ENCODE assay signal across 8 cellular contexts in the genomic region with DNA sequence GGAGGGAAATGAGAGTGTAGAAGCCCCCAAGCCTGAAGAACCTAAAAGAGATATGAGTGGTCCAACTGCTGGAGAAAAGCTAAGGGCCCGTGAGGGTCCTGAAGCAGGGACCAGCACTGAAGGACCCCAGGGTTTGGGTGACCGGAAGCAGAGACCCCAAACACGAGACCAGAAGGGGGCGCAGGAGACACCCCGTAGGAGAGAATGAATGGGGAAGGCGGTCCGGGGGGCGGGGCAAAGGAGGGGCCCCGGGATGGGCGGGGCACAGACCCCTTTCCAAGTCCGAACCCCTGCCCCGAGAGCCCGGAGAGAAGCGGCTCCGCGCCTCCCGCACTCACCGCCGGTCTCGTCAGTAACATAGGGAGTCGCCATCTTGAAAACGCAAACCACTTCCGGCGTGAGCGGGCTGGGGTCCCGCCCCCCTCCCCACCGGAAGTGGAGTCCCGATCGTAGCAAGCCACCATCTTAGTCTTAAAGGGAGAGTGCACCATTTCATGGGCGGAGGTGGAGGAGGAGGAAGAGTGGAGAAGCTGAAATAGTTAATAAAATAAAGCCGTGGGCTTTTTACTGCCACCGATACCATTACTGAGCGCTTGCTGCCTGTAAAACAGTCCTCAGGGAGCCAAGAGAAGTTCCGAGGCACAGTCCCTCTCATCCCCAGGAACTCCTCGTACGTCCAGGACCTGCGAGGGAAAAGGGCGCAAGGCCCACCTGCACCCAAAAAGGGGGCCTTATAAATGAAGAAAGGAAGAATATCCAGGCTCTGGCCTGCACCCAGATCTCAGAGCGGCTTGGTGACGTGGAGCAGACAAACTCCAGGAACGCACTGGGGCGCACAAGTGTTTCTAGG. TPM values are rescaled to one million over a fixed set of nuclear protein-coding genes. Genes with fewer than 3 reads are reported as not detected.
DNase-seq lines count a peak whose midpoint lies in the region; ATAC-seq and TF ChIP-seq lines count a peak whose summit lies in the region.

No MANE protein-coding gene starts in this region.

- H3K4me3 ChIP-seq in GM12875 (ENCODE audit: low read depth, low read length) (peak overlapping the region; percentile 69), prostate gland (peak overlapping the region; percentile 73 to 93), urinary bladder (ENCODE audit: low read depth, low read length) (peak overlapping the region; percentile 70)

- H3K4me1 ChIP-seq in prostate gland (replicated peaks) (peaks cover 2% of the 10 kb centered on the region), urinary bladder (ENCODE audit: insufficient read depth) (no peaks in the 10 kb centered on the region)

- POLR2A ChIA-PET in T-cell (lab: Charles Lee): interaction anchor here (0.6 to 1.5 kb wide), 6 partner anchors 13 to 1642 kb away, joined by 3 to 9 read pairs (median 4); partner anchors contain the start of gene RAB5B (in 1 of the 2)

- TF ChIP-seq CTCF in GM12875 (IDR thresholded peaks at IDR 0.05; ENCODE audit: borderline replicate concordance, insufficient read depth, low read depth, low read length): peak; percentile 82
- TF ChIP-seq CTCF in prostate gland (IDR thresholded peaks at IDR 0.05): peak; percentile 67 to 80 (median 72)

- peak overlapping the region; percentile 96 to 100 (median 97) for H3K4me3 Mint-ChIP-seq in T-cell

- no peaks in the 10 kb centered on the region for H3K9me3 Mint-ChIP-seq in T-cell

- H3K36me3 ChIP-seq in prostate gland: no peaks in the 10 kb centered on the region
- no peaks in the 10 kb centered on the region for H3K36me3 ChIP-seq in urinary bladder (ENCODE audit: insufficient read depth)

- H3K27ac ChIP-seq in prostate gland: peak overlapping the region; percentile 94 to 97
- peak overlapping the region; percentile 96 for H3K27ac ChIP-seq in urinary bladder (ENCODE audit: low read depth)

- no peaks in the 10 kb centered on the region for H3K27me3 ChIP-seq in prostate gland (replicated peaks; ENCODE audit: insufficient read depth)

- CTCF ChIA-PET in T-cell (lab: Charles Lee): interaction anchor here (0.6 to 3.5 kb wide), 15 partner anchors 8 to 222 kb away, joined by 3 to 15 read pairs (median 5); partner anchors contain the start of genes DNAJC14 (in 2 of the 2), BLOC1S1 (in 1 of the 2), ORMDL2 (in 1 of the 2) and RAB5B (in 1 of the 2)

- peak; percentile 48 for ATAC-seq in HG02840 (IDR thresholded peaks at IDR 0.05; ENCODE audit: low FRiP score, unreplicated experiment)
- peak; percentile 36 to 53 (median 42) for ATAC-seq in T-cell (replicated peaks in 1 of 4)
- ATAC-seq in left ventricle myocardium superior: peak; percentile 89

- H3K9me3 ChIP-seq in prostate gland: no peaks in the 10 kb centered on the region

- TF ChIP-seq POLR2A in prostate gland (IDR thresholded peaks at IDR 0.05): peak; percentile 66

- under 1% methylated on average over 42 of the region's 42 CpGs for WGBS in prostate gland
- under 1% methylated on average over 42 of the region's 42 CpGs for WGBS in urinary bladder

- peaks cover 12% of the 10 kb centered on the region for H3K36me3 Mint-ChIP-seq in T-cell

- DNase-seq in NCI-H146 (lab: John Stamatoyannopoulos, UW) (peak; percentile 94), T-cell (peak; percentile 72 to 93 (median 86)), amniotic epithelial cell (ENCODE audit: low read depth) (peak; percentile 91), left ventricle myocardium superior (peak; percentile 92), prostate gland (ENCODE audit: low spot score) (peak; percentile 85)

- intact Hi-C loops in left ventricle myocardium superior (cut with micrococcal nuclease): loop anchor here (10.0 kb wide), 1 partner anchor 102 kb away; the partner anchor contains the start of gene DNAJC14
- intact Hi-C loops in prostate gland (cut with DNase I): loop anchor here (2.0 to 5.0 kb wide), 3 partner anchors 96 to 200 kb away; partner anchors contain the start of genes CD63, ORMDL2 and SARNP

- peak overlapping the region; percentile 96 to 99 for H3K27ac Mint-ChIP-seq in T-cell

- H3K4me1 Mint-ChIP-seq in T-cell: peaks cover 56 to 76% (median 61%) of the 10 kb centered on the region in 3 donors

- no peaks in the 10 kb centered on the region for H3K27me3 Mint-ChIP-seq in T-cell

RNA-seq across cellular contexts. Expression of gene PYM1, which starts 0.7 kb away (rescaled TPM):
- 10 to 100 TPM; 21.7 to 40.9 (median 30.7) TPM for total RNA-seq in T-cell
- 16.2 TPM for total RNA-seq in left ventricle myocardium superior
- 10 to 100 TPM; 89.0 to 94.5 TPM for total RNA-seq in prostate gland
- total RNA-seq in urinary bladder: 20.1 TPM
- polyA plus RNA-seq in urinary bladder: 31.1 TPM

RNA-seq across cellular contexts. Expression of gene DGKA, which starts 4.0 kb away (rescaled TPM):
- 1,000 to 10,000 TPM in 4 of 5 donors, 100 to 1,000 TPM in 1; 896 to 1,314 (median 1,231) TPM for total RNA-seq in T-cell
- 6.9 TPM for total RNA-seq in left ventricle myocardium superior
- total RNA-seq in prostate gland: 100 to 1,000 TPM in 1 of 2 donors, 10 to 100 TPM in 1; 74.9 to 161 TPM
- 33.6 TPM for total RNA-seq in urinary bladder
- polyA plus RNA-seq in urinary bladder: 31.7 TPM

RNA-seq across cellular contexts. Expression of gene PMEL, which starts 38.9 kb away (rescaled TPM):
- total RNA-seq in T-cell: under 1 TPM in 1 of 5 donors, not detected in 4; 0.20 TPM
- total RNA-seq in left ventricle myocardium superior: 0.57 TPM
- 1 to 10 TPM in 1 of 2 donors, under 1 TPM in 1; 0.18 to 8.6 TPM for total RNA-seq in prostate gland
- 1.5 TPM for total RNA-seq in urinary bladder
- polyA plus RNA-seq in urinary bladder: 0.89 TPM

RNA-seq across cellular contexts. Expression of gene CDK2, which starts 39.7 kb away (rescaled TPM):
- total RNA-seq in T-cell (10 to 100 TPM; 17.8 to 32.3 (median 23.3) TPM), left ventricle myocardium superior (8.4 TPM), prostate gland (10 to 100 TPM; 24.3 to 28.2 TPM), urinary bladder (32.3 TPM)
- 33.6 TPM for polyA plus RNA-seq in urinary bladder

RNA-seq across cellular contexts. Expression of gene RAB5B, which starts 46.9 kb away (rescaled TPM):
- 10 to 100 TPM; 58.6 to 99.8 (median 85.7) TPM for total RNA-seq in T-cell
- 128 TPM for total RNA-seq in left ventricle myocardium superior
- 100 to 1,000 TPM in 1 of 2 donors, 10 to 100 TPM in 1; 82.5 to 191 TPM for total RNA-seq in prostate gland
- 57.5 TPM for total RNA-seq in urinary bladder
- polyA plus RNA-seq in urinary bladder: 114 TPM

Comparison
In these comparisons a context has a peak if more than half of its experiments do, and no peak if none do; other contexts are left out.
1. Peak in every context shown above with its lines: DNase-seq, ATAC-seq, H3K4me3 ChIP-seq and H3K27ac ChIP-seq.
2. RNA of gene DGKA, which starts 4.0 kb away (total RNA-seq): 896 to 1,314 TPM in T-cell; 74.9 to 161 TPM in prostate gland, 33.6 TPM in urinary bladder (single experiment) and 6.9 TPM in left ventricle myocardium superior (single experiment); every median in the first group is over 4 times any median in the second.